In the genomic region with DNA sequence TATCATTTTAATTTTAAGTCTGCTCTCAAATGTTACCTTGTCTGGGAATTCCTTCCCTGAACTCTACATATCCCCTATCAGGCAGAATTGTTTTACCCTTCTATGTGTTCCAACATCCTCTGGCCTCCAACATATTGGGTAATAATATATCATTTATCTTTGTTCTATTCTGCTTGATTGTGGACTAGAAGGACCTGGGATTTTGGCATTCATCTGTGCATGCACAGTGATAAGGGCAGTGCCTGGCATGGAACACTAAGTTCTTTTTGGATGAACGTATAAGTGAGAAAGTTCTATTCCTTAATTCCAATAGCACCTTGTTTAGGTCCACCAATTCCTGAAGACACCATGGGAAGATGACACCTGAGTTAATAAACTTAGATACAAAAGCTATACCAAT, we compare ENCODE assay signal across 7 cellular contexts. TPM values are rescaled to one million over a fixed set of nuclear protein-coding genes. Genes with fewer than 3 reads are reported as not detected.
"Had no signal": no experiment of that assay in that cellular context is flagged by ENCODE, and none has a peak within 500 bp of the region (broad histone marks: within the 10 kb centered on the region; RNA-seq: fewer than 3 reads in every experiment).

No MANE protein-coding gene starts in this region.

- H3K4me3 ChIP-seq: GM23338, K562 had no signal

- ATAC-seq: GM23338, K562 had no signal

- DNase-seq: H9, HCEC 1CT, IMR-90 had no signal

RNA-seq across cellular contexts. Expression of a gene that starts 1.2 kb away (rescaled TPM):
- total RNA-seq: GM23338, H1, H9, HT-29, IMR-90 had no signal
- polyA plus RNA-seq: GM23338, H1, IMR-90 had no signal

RNA-seq across cellular contexts. Expression of a gene that starts 30.8 kb away (rescaled TPM):
- total RNA-seq: GM23338, H1, H9, HT-29, IMR-90 had no signal
- polyA plus RNA-seq: GM23338, H1, IMR-90 had no signal

RNA-seq across cellular contexts. Expression of a gene that starts 47.0 kb away (rescaled TPM):
- total RNA-seq: GM23338, H1, H9, HT-29, IMR-90 had no signal
- polyA plus RNA-seq: GM23338, H1, IMR-90 had no signal
